Comparison of ENCODE assay signal across 1 cellular context in genomic region chr1:63802109-63802508, GRCh38.
TF ChIP-seq lines count a peak whose summit lies in the region.

No MANE protein-coding gene starts in this region.

TF ChIP-seq in A549, 52 proteins besides CTCF, POLR2A, EP300 and RAD21 (continued from another document):
- TF ChIP-seq REST (IDR thresholded peaks at IDR 0.05), result no peak
- no peak for TF ChIP-seq TP53 (CRISPR knock-in tag; IDR thresholded peaks at IDR 0.05)
- no peak for TF ChIP-seq POLR2AphosphoS2 (conservative IDR thresholded peaks at IDR 0.05; ENCODE audit: low read length)
- TF ChIP-seq RFX5 (IDR thresholded peaks at IDR 0.05), result no peak
- TF ChIP-seq JUN (IDR thresholded peaks at IDR 0.05), result no peak
- TF ChIP-seq MYC (IDR thresholded peaks at IDR 0.05; ENCODE audit: borderline replicate concordance, low read length), result no peak
- no peak for TF ChIP-seq ZFP36 (IDR thresholded peaks at IDR 0.05; ENCODE audit: borderline replicate concordance, partially characterized antibody)
- no peak for TF ChIP-seq JUNB (IDR thresholded peaks at IDR 0.05)
- no peak for TF ChIP-seq USF2 (IDR thresholded peaks at IDR 0.05)
- no peak for TF ChIP-seq EHF (CRISPR knock-in tag; IDR thresholded peaks at IDR 0.05)
- TF ChIP-seq HES2 (IDR thresholded peaks at IDR 0.05), result no peak
- TF ChIP-seq HMGXB4 (CRISPR knock-in tag; IDR thresholded peaks at IDR 0.05; ENCODE audit: borderline replicate concordance), result no peak
- TF ChIP-seq ZC3H11A (IDR thresholded peaks at IDR 0.05), result no peak
